Comparison of ENCODE assay signal across 15 cellular contexts in genomic region chr6:1945235-1945832, GRCh38.
A peak's percentile ranks its signal among the peaks of the same experiment; 100 is the strongest.
DNase-seq lines count a peak whose midpoint lies in the region; ATAC-seq and TF ChIP-seq lines count a peak whose summit lies in the region.
"Had no signal": no experiment of that assay in that cellular context is flagged by ENCODE, and none has a peak within 500 bp of the region (broad histone marks: within the 10 kb centered on the region; RNA-seq: fewer than 3 reads in every experiment).

No MANE protein-coding gene starts in this region.

- H3K27me3 ChIP-seq in GM23338 (ENCODE audit: insufficient read depth) (no peaks in the 10 kb centered on the region), mesenchymal stem cell (ENCODE audit: control insufficient read depth in 1 of 2, insufficient read depth in 1 of 2, low read length in 2 of 2) (peaks cover 0 to 15% of the 10 kb centered on the region in 2 experiments)

- H3K36me3 Mint-ChIP-seq in GM23338 (ENCODE audit: low read depth) (no peaks in the 10 kb centered on the region), WTC11 (no peaks in the 10 kb centered on the region)

- peaks cover 14% of the 10 kb centered on the region for H3K4me1 Mint-ChIP-seq in GM23338
- peaks cover 20% of the 10 kb centered on the region for H3K4me1 Mint-ChIP-seq in WTC11

- H2AFZ ChIP-seq in GM23338 (no peak overlapping the region), mesenchymal stem cell (ENCODE audit: low read depth, low read length) (no peak overlapping the region)

- H3K9me2 ChIP-seq in GM23338 (ENCODE audit: insufficient read depth), result no peaks in the 10 kb centered on the region

- H3K27ac Mint-ChIP-seq in GM23338, result peak overlapping the region; percentile 79
- H3K27ac Mint-ChIP-seq in WTC11, result peak overlapping the region; percentile 42; the same call in 1 of the 2 replicates
- H3K27ac Mint-ChIP-seq: B cell; CD4-positive, alpha-beta T cell had no signal

- H3K4me3 Mint-ChIP-seq in GM23338 (no peak overlapping the region), WTC11 (no peak overlapping the region)
- H3K4me3 Mint-ChIP-seq: B cell; CD4-positive, alpha-beta T cell had no signal

- H3K36me3 ChIP-seq in GM23338 (ENCODE audit: insufficient read depth) (no peaks in the 10 kb centered on the region), mesenchymal stem cell (ENCODE audit: control insufficient read depth in 1 of 2, insufficient read depth in 2 of 2, low read depth in 1 of 2, low read length in 2 of 2) (peaks cover 0 to 6% of the 10 kb centered on the region in 2 experiments)

- no peak overlapping the region for H4K91ac ChIP-seq in mesenchymal stem cell (ENCODE audit: low read length)

- H2AK5ac ChIP-seq in mesenchymal stem cell (ENCODE audit: low read length, severe bottlenecking), result no peak overlapping the region

- 0 out of 2 replicates have a peak overlapping the region, but pooled peaks have one; percentile 3 for H3K27ac ChIP-seq in GM23338 (ENCODE audit: low read depth)
- no peak overlapping the region for H3K27ac ChIP-seq in mesenchymal stem cell (ENCODE audit: low read length, poor library complexity, severe bottlenecking)

- H3K9me3 ChIP-seq in mesenchymal stem cell (ENCODE audit: control insufficient read depth, low read length), result no peaks in the 10 kb centered on the region

- no peak overlapping the region for H3K23ac ChIP-seq in mesenchymal stem cell (ENCODE audit: low read length in 2 of 2)

- peak; percentile 48 for ATAC-seq in GM18498 (IDR thresholded peaks at IDR 0.05; ENCODE audit: unreplicated experiment)
- peak; percentile 87 for ATAC-seq in GM23338
- ATAC-seq in WTC11, result peak; percentile 81
- no peak for ATAC-seq in HG03045 (IDR thresholded peaks at IDR 0.05; ENCODE audit: unreplicated experiment)
- ATAC-seq: K562 had no signal

- no peak overlapping the region for H3K18ac ChIP-seq in mesenchymal stem cell (ENCODE audit: low read depth in 1 of 2, low read length in 2 of 2)

- no peak overlapping the region for H2BK120ac ChIP-seq in mesenchymal stem cell (ENCODE audit: low read depth, low read length)

- H3K27me3 Mint-ChIP-seq in GM23338 (ENCODE audit: insufficient read depth, low read depth, poor library complexity) (peaks cover 1% of the 10 kb centered on the region), WTC11 (ENCODE audit: low read depth) (no peaks in the 10 kb centered on the region)
- H3K27me3 Mint-ChIP-seq: B cell; CD4-positive, alpha-beta T cell had no signal

- H3K9me3 Mint-ChIP-seq in GM23338 (no peaks in the 10 kb centered on the region), WTC11 (no peaks in the 10 kb centered on the region)
- H3K9me3 Mint-ChIP-seq: CD4-positive, alpha-beta T cell had no signal

- no peak overlapping the region for H4K8ac ChIP-seq in mesenchymal stem cell (ENCODE audit: low read length)

- H2BK5ac ChIP-seq in mesenchymal stem cell (ENCODE audit: low read depth, low read length, poor library complexity, severe bottlenecking), result no peak overlapping the region

- DNase-seq in GM23338 (ENCODE audit: low spot score) (peak; percentile 15), WTC11 (ENCODE audit: low spot score) (no peak), left kidney (ENCODE audit: low read depth, low spot score) (peak; percentile 15), AG20443 (ENCODE audit: low spot score) (no peak), mesenchymal stem cell (no peak), HUDEP-2 (lab: John Stamatoyannopoulos, UW; ENCODE audit: unreplicated experiment in 76 of 76) (no peak)
- DNase-seq: ACHN; C1 segment of cervical spinal cord; Calu3; CD4-positive, alpha-beta T cell; DMS 273 treated with DMSO at 0.1 percent for 48 hours had no signal

- TF ChIP-seq CTCF in GM23338 (conservative IDR thresholded peaks at IDR 0.05; ENCODE audit: low read depth in 2 of 2), result no peak
- TF ChIP-seq CTCF in WTC11 (IDR thresholded peaks at IDR 0.05), result no peak

- no peaks in the 10 kb centered on the region for H3F3A ChIP-seq in GM23338 (replicated peaks; ENCODE audit: low read depth)

- H3K79me2 ChIP-seq in GM23338 (replicated peaks; ENCODE audit: insufficient read depth), result no peaks in the 10 kb centered on the region

- no peak overlapping the region for H3K4me2 ChIP-seq in GM23338
- no peak overlapping the region for H3K4me2 ChIP-seq in mesenchymal stem cell (ENCODE audit: low read length, poor library complexity, severe bottlenecking)

- CTCF ChIA-PET in WTC11 (lab: Charles Lee), result no interaction called here

- no peak overlapping the region for H2BK12ac ChIP-seq in mesenchymal stem cell (ENCODE audit: low read length in 2 of 2)

- 90% methylated on average over 9 of the region's 9 CpGs for WGBS in mesenchymal stem cell

- no peak overlapping the region for H2BK15ac ChIP-seq in mesenchymal stem cell (ENCODE audit: low read depth, poor library complexity, severe bottlenecking)

- H3K4me1 ChIP-seq in GM23338 (ENCODE audit: insufficient read depth) (no peaks in the 10 kb centered on the region; the same call in 1 of the 2 replicates), mesenchymal stem cell (ENCODE audit: control insufficient read depth, insufficient read depth, low read depth, low read length) (peaks cover 3% of the 10 kb centered on the region)

- no peak overlapping the region for H3K4ac ChIP-seq in mesenchymal stem cell (ENCODE audit: low read depth in 1 of 2, low read length in 2 of 2)

- H3K9ac ChIP-seq in mesenchymal stem cell (ENCODE audit: low read length), result no peak overlapping the region

- POLR2A ChIA-PET in WTC11 (lab: Charles Lee), result no interaction called here

- H3K14ac ChIP-seq in mesenchymal stem cell (ENCODE audit: low read length in 2 of 2), result no peak overlapping the region

- no peaks in the 10 kb centered on the region for H4K20me1 ChIP-seq in GM23338 (replicated peaks; ENCODE audit: insufficient read depth)

- H3K4me3 ChIP-seq in GM23338 (no peak overlapping the region), mesenchymal stem cell (ENCODE audit: insufficient read depth in 1 of 2, low read depth in 1 of 2, low read length in 2 of 2) (no peak overlapping the region)
- H3K4me3 ChIP-seq: K562 had no signal

- H3K79me1 ChIP-seq in mesenchymal stem cell (replicated peaks; ENCODE audit: low read length, poor library complexity, severe bottlenecking), result no peaks in the 10 kb centered on the region

TF ChIP-seq in GM23338, 12 proteins besides CTCF, POLR2A, EP300 and RAD21 (continues in another document):
- no peak for TF ChIP-seq EZH2 (IDR thresholded peaks at IDR 0.05; ENCODE audit: low read depth, unreplicated experiment)
- no peak for TF ChIP-seq JUNB (IDR thresholded peaks at IDR 0.05; ENCODE audit: unreplicated experiment)
- no peak for TF ChIP-seq EZH2phosphoT487 (IDR thresholded peaks at IDR 0.05; ENCODE audit: unreplicated experiment)
- no peak for TF ChIP-seq ZNF331 (CRISPR knock-in tag; IDR thresholded peaks at IDR 0.05; ENCODE audit: low read depth)
- no peak for TF ChIP-seq CREB1 (CRISPR knock-in tag; IDR thresholded peaks at IDR 0.05; ENCODE audit: low read depth)
- no peak for TF ChIP-seq NANOG (IDR thresholded peaks at IDR 0.05; ENCODE audit: borderline replicate concordance)
- no peak for TF ChIP-seq ZNF114 (CRISPR knock-in tag; IDR thresholded peaks at IDR 0.05)

TF ChIP-seq in WTC11, 78 proteins besides CTCF, POLR2A, EP300 and RAD21:
- TF ChIP-seq NFYB (CRISPR knock-in tag; conservative IDR thresholded peaks at IDR 0.05; ENCODE audit: low read depth) (no peak), MLX (CRISPR knock-in tag; IDR thresholded peaks at IDR 0.05) (no peak)
- TF ChIP-seq, protein P1, sequence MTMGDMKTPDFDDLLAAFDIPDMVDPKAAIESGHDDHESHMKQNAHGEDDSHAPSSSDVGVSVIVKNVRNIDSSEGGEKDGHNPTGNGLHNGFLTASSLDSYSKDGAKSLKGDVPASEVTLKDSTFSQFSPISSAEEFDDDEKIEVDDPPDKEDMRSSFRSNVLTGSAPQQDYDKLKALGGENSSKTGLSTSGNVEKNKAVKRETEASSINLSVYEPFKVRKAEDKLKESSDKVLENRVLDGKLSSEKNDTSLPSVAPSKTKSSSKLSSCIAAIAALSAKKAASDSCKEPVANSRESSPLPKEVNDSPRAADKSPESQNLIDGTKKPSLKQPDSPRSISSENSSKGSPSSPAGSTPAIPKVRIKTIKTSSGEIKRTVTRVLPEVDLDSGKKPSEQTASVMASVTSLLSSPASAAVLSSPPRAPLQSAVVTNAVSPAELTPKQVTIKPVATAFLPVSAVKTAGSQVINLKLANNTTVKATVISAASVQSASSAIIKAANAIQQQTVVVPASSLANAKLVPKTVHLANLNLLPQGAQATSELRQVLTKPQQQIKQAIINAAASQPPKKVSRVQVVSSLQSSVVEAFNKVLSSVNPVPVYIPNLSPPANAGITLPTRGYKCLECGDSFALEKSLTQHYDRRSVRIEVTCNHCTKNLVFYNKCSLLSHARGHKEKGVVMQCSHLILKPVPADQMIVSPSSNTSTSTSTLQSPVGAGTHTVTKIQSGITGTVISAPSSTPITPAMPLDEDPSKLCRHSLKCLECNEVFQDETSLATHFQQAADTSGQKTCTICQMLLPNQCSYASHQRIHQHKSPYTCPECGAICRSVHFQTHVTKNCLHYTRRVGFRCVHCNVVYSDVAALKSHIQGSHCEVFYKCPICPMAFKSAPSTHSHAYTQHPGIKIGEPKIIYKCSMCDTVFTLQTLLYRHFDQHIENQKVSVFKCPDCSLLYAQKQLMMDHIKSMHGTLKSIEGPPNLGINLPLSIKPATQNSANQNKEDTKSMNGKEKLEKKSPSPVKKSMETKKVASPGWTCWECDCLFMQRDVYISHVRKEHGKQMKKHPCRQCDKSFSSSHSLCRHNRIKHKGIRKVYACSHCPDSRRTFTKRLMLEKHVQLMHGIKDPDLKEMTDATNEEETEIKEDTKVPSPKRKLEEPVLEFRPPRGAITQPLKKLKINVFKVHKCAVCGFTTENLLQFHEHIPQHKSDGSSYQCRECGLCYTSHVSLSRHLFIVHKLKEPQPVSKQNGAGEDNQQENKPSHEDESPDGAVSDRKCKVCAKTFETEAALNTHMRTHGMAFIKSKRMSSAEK (CRISPR knock-in tag; IDR thresholded peaks at IDR 0.05; ENCODE audit: borderline replicate concordance), result no peak
TF ChIP-seq in WTC11: peak in this region for 0.

Comparison
In these comparisons a context has a peak if more than half of its experiments do, and no peak if none do; other contexts are left out.
1. DNase-seq: peak in GM23338 (single experiment) and left kidney (single experiment); none in WTC11 (single experiment), AG20443 (single experiment), mesenchymal stem cell (single experiment) and HUDEP-2 (0 of 76).